Comparison of ENCODE assay signal across 11 cellular contexts in the genomic region with DNA sequence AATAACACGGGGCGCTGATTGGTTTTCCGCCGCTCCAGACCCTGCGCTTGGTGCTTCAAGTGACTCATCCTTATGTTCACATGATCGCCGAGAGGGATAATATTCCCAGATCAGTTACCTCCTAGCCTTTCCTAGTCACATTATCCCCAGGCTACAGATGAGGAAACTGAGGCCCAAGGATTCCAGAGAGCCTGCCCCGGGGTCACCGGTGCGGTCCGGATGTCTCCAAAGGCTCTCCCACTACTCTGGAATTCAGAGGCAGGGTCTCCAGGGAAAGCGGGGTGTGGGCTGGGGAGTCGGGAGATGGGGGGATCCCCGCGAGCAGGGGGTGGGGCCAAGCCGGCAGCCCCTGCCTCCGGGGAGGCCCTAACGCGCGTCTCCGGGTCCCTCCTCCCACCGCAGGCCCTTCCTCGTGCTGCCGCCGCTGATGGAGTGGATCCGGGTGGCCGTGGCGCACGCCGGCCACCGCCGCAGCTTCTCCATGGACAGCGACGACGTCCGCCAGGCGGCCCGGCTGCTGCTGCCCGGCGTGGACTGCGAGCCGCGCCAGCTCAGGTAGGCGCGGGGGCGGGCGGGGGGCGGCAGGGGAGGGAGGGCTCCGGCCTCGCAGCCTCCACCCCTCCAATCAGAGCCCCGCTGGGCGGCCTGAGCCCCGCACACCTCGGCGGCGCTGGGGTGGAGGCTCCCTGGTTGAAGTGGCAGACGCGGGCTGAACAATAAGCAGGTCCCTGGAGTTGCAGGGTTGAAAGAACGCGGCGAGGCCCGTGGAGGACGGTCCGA.
DNase-seq lines count a peak whose midpoint lies in the region; ATAC-seq, FAIRE-seq and TF ChIP-seq lines count a peak whose summit lies in the region.
"Had no signal": no experiment of that assay in that cellular context is flagged by ENCODE, and none has a peak within 500 bp of the region (broad histone marks: within the 10 kb centered on the region; RNA-seq: fewer than 3 reads in every experiment).

No MANE protein-coding gene starts in this region.

- H3K56ac ChIP-seq in H1 (replicated peaks; ENCODE audit: insufficient read length, low read depth, low read length) = no peak overlapping the region

- H3K27me3 ChIP-seq in HUES6 (ENCODE audit: control insufficient read depth, insufficient read depth, low read length) = peaks cover 61% of the 10 kb centered on the region
- peaks cover 0 to 23% (median 15%) of the 10 kb centered on the region in 4 experiments; a peak in 5 of 7 replicates for H3K27me3 ChIP-seq in H1 (replicated peaks in 1 of 4; ENCODE audit: control insufficient read depth in 3 of 4, extremely low read depth in 1 of 4, insufficient read depth in 3 of 4, low read length in 3 of 4)
- H3K27me3 ChIP-seq in kidney epithelial cell (ENCODE audit: control insufficient read depth, insufficient read depth, low read length) = no peaks in the 10 kb centered on the region
- no peaks in the 10 kb centered on the region for H3K27me3 ChIP-seq in aorta (ENCODE audit: control insufficient read depth in 1 of 2, insufficient read depth in 2 of 2, low read length in 1 of 2)

- no peaks in the 10 kb centered on the region for H3K79me2 ChIP-seq in H1 (ENCODE audit: control insufficient read depth in 1 of 2, insufficient read depth in 2 of 2, low read length in 2 of 2)

- peak in 1 of 2 experiments; percentile 59 for DNase-seq in H1 (ENCODE audit: low read depth in 1 of 2, low spot score in 2 of 2)
- DNase-seq in kidney epithelial cell (ENCODE audit: low read depth) = no peak
- no peak for DNase-seq in NCI-H1105 (lab: John Stamatoyannopoulos, UW)
- DNase-seq in aorta = no peak
- no peak for DNase-seq in NCI-H345 treated with DMSO at 0.1 percent for 48 hours (lab: John Stamatoyannopoulos, UW; ENCODE audit: unreplicated experiment)
- DNase-seq: NCI-H1092; stimulated activated naive CD4-positive, alpha-beta T cell treated with Interleukin-2 at 50 U/mL for 16 hours had no signal

- H2BK20ac ChIP-seq in H1 (ENCODE audit: low read length) = no peak overlapping the region

- no peak for TF ChIP-seq EP300 in H1 (IDR thresholded peaks at IDR 0.05; ENCODE audit: borderline replicate concordance in 1 of 2, low read depth in 2 of 2, low read length in 2 of 2)

- H3K4me3 ChIP-seq in HUES6 (ENCODE audit: low read depth, low read length) = peak overlapping the region; percentile 47
- peak overlapping the region; percentile 19 to 56 (median 26); a peak in 7 of 8 replicates for H3K4me3 ChIP-seq in H1 (ENCODE audit: extremely low read depth in 1 of 4, insufficient read depth in 2 of 4, low read depth in 3 of 4, low read length in 4 of 4)
- H3K4me3 ChIP-seq in kidney epithelial cell (ENCODE audit: low read depth, low read length) = peak overlapping the region; percentile 11
- H3K4me3 ChIP-seq in skin epidermis = peak overlapping the region in 4 of 7 experiments; percentile 7 to 34 (median 18)
- no peak overlapping the region for H3K4me3 ChIP-seq in aorta (ENCODE audit: low read length in 2 of 2)

- H3K9ac ChIP-seq in HUES6 (ENCODE audit: low read length) (no peak overlapping the region), H1 (replicated peaks in 1 of 4; ENCODE audit: extremely low read depth in 1 of 4, low read depth in 3 of 4, low read length in 3 of 4) (peak overlapping the region in 1 of 4 experiments; percentile 35; a peak in 1 of 7 replicates)

- peak overlapping the region; percentile 55 to 69 for H3K4me2 ChIP-seq in H1 (ENCODE audit: insufficient read depth in 1 of 2, low read depth in 2 of 2, low read length in 2 of 2)

- H3K14ac ChIP-seq in H1 (ENCODE audit: insufficient read length) = no peak overlapping the region

- peak overlapping the region; percentile 81; the same call in 1 of the 2 replicates for H4K8ac ChIP-seq in H1 (ENCODE audit: extremely low read depth, insufficient read depth, low read length)

- no peak for ATAC-seq in aorta (ENCODE audit: low FRiP score)
- ATAC-seq in GM18873 (IDR thresholded peaks at IDR 0.05; ENCODE audit: low FRiP score, unreplicated experiment) = no peak

- no peak for FAIRE-seq in H1 (lab: Jason Lieb, UNC)

- TF ChIP-seq CTCF in H1 (IDR thresholded peaks at IDR 0.05; ENCODE audit: control extremely low read depth in 1 of 3, insufficient read depth in 1 of 3, low read depth in 1 of 3, low read length in 3 of 3) = no peak
- TF ChIP-seq CTCF in kidney epithelial cell (IDR thresholded peaks at IDR 0.05; ENCODE audit: insufficient read depth, low read length, poor library complexity, severe bottlenecking) = no peak

- POLR2A ChIA-PET in H1 (lab: Charles Lee; ENCODE audit: partially characterized antibody) = interaction anchor here (0.6 to 1.4 kb wide), 2 partner anchors 21 to 28 kb away, joined by 3 read pairs; no protein-coding TSS in a partner anchor

- TF ChIP-seq RAD21 in H1 (IDR thresholded peaks at IDR 0.05 in 1 of 2, conservative IDR thresholded peaks at IDR 0.05 in 1 of 2; ENCODE audit: low read depth in 2 of 2, low read length in 2 of 2) = no peak

- H3K4me1 ChIP-seq in HUES6 (ENCODE audit: control insufficient read depth, insufficient read depth, low read length) (peaks cover 14% of the 10 kb centered on the region), H1 (replicated peaks in 1 of 4; ENCODE audit: control insufficient read depth in 3 of 4, insufficient read depth in 4 of 4, low read length in 3 of 4) (peaks cover 7 to 24% (median 12%) of the 10 kb centered on the region in 4 experiments; a peak in 6 of 7 replicates), aorta (ENCODE audit: control insufficient read depth in 1 of 2, insufficient read depth in 2 of 2, low read length in 2 of 2) (no peaks in the 10 kb centered on the region)

- no peak overlapping the region for H2BK120ac ChIP-seq in H1 (replicated peaks; ENCODE audit: low read depth, low read length)

- H3K27ac ChIP-seq in HUES6 (ENCODE audit: low read depth, low read length) = no peak overlapping the region
- no peak overlapping the region for H3K27ac ChIP-seq in H1 (ENCODE audit: low read depth, low read length)
- no peak overlapping the region for H3K27ac ChIP-seq in skin epidermis
- H3K27ac ChIP-seq in aorta (ENCODE audit: low read depth in 1 of 2, low read length in 2 of 2) = no peak overlapping the region
- H3K27ac ChIP-seq: adrenal gland had no signal

- no peaks in the 10 kb centered on the region for H3K79me1 ChIP-seq in H1 (ENCODE audit: low read depth, low read length)

- CTCF ChIA-PET in H1 (lab: Charles Lee; ENCODE audit: partially characterized antibody) = interaction anchor here (0.8 to 2.3 kb wide), 4 partner anchors 10 to 445 kb away, joined by 3 to 6 read pairs (median 4); no protein-coding TSS in a partner anchor

- H2AFZ ChIP-seq in H1 (ENCODE audit: low read length) = 0 out of 2 replicates have a peak overlapping the region, but pooled peaks have one; percentile 43

- H4K5ac ChIP-seq in H1 (ENCODE audit: insufficient read length, low read depth, low read length) = no peak overlapping the region

- peaks cover 2% of the 10 kb centered on the region; the same call in 1 of the 2 replicates for H3K23me2 ChIP-seq in H1 (ENCODE audit: low read depth, low read length)

- no peak overlapping the region for H2BK15ac ChIP-seq in H1 (ENCODE audit: low read length)

- peak overlapping the region; percentile 24 for H3K18ac ChIP-seq in H1 (ENCODE audit: extremely low read depth, low read length)

- H2BK12ac ChIP-seq in H1 (ENCODE audit: low read depth, low read length) = no peak overlapping the region

- H3K36me3 ChIP-seq in HUES6 (ENCODE audit: control insufficient read depth, insufficient read depth, low read length) (no peaks in the 10 kb centered on the region), H1 (ENCODE audit: control insufficient read depth in 2 of 4, insufficient read depth in 4 of 4, low read length in 3 of 4) (no peaks in the 10 kb centered on the region), kidney epithelial cell (ENCODE audit: control insufficient read depth, insufficient read depth, low read length) (no peaks in the 10 kb centered on the region), aorta (ENCODE audit: control insufficient read depth in 1 of 2, insufficient read depth in 2 of 2, low read length in 1 of 2) (no peaks in the 10 kb centered on the region)
- H3K36me3 ChIP-seq: adrenal gland had no signal

- no peaks in the 10 kb centered on the region for H4K20me1 ChIP-seq in H1 (replicated peaks in 1 of 2; ENCODE audit: control insufficient read depth in 1 of 2, insufficient read depth in 2 of 2, low read length in 2 of 2)

- H2AK5ac ChIP-seq in H1 (ENCODE audit: low read depth, low read length) = no peak overlapping the region

- intact Hi-C loops in aorta (cut with DNase I) = no loop called here

- H3K9me3 ChIP-seq in HUES6 (ENCODE audit: control insufficient read depth, insufficient read depth, low read depth, low read length) (no peaks in the 10 kb centered on the region), H1 (ENCODE audit: insufficient read depth in 2 of 2, low read depth in 1 of 2, low read length in 1 of 2) (no peaks in the 10 kb centered on the region), aorta (ENCODE audit: control insufficient read depth, low read length) (no peaks in the 10 kb centered on the region)
- H3K9me3 ChIP-seq: adrenal gland had no signal

- no peak overlapping the region for H4K91ac ChIP-seq in H1 (replicated peaks; ENCODE audit: insufficient read length, low read length)

- no peak overlapping the region for H2BK5ac ChIP-seq in H1 (ENCODE audit: low read depth, low read length)

- no peak for TF ChIP-seq POLR2A in H1 (IDR thresholded peaks at IDR 0.05; ENCODE audit: control extremely low read depth in 1 of 2, low read depth in 2 of 2, low read length in 2 of 2)

- WGBS in H1 (ENCODE audit: extremely low coverage in 1 of 2, insufficient coverage in 1 of 2, insufficient read length in 1 of 2, insufficient replicate concordance in 2 of 2, low coverage in 1 of 2, low lambda C conversion rate in 2 of 2, missing lambda C conversion rate in 1 of 2), 2 experiments = 30% methylated on average over 56 of the region's 64 CpGs; no CpG with 5 or more reads in 1 of the 2 experiments
- WGBS in aorta, 2 donors = 21 to 24% methylated on average over 46 to 64 of the region's 64 CpGs

- no peak overlapping the region for H3K4ac ChIP-seq in H1 (replicated peaks; ENCODE audit: insufficient read length, low read depth, low read length)

- H3K23ac ChIP-seq in H1 (ENCODE audit: insufficient read length) = no peak overlapping the region

TF ChIP-seq in H1, 55 proteins besides CTCF, POLR2A, EP300 and RAD21 (continues in another document):
- peak; percentile 89 for TF ChIP-seq KDM1A (IDR thresholded peaks at IDR 0.05; ENCODE audit: borderline replicate concordance, low read length)
- no peak for TF ChIP-seq CTBP2 (IDR thresholded peaks at IDR 0.05; ENCODE audit: borderline replicate concordance, insufficient read depth, insufficient read length, low read length)
- TF ChIP-seq CHD1 (IDR thresholded peaks at IDR 0.05; ENCODE audit: low read depth, low read length) = no peak
- TF ChIP-seq, protein P1, sequence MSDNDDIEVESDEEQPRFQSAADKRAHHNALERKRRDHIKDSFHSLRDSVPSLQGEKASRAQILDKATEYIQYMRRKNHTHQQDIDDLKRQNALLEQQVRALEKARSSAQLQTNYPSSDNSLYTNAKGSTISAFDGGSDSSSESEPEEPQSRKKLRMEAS (IDR thresholded peaks at IDR 0.05) = peak; percentile 85
- TF ChIP-seq ZNF274 (IDR thresholded peaks at IDR 0.05; ENCODE audit: borderline replicate concordance, extremely low read depth, low read length) = no peak
- TF ChIP-seq FOSL1 (IDR thresholded peaks at IDR 0.05; ENCODE audit: insufficient read depth, low read depth, low read length) = no peak

Comparison
In these comparisons a context has a peak if more than half of its experiments do, and no peak if none do; other contexts are left out.
1. H3K4me3 ChIP-seq: peak in HUES6 (single experiment), H1 (4 of 4), kidney epithelial cell (single experiment) and skin epidermis (4 of 7); none in aorta (0 of 2).